In the genomic region with DNA sequence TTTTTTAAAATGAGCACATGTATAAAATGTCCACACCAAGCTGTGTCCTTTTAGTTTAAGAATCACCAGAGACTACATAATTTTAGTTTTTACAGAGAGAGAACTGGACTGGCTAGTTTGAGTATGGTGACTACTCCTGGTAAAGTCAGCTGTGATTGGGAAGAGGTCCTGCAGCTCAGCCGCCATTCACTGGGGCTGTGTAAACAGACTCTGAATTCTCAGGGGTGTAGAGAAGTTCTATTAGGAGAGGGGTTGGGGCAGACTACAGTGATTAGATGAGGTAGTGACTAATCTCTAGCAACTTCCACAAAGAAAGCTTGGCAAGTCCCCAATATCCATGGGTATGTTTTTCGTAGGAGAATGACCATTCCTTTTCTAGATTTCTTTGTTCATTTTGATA, we compare ENCODE assay signal across 26 cellular contexts.
"Had no signal": no experiment of that assay in that cellular context is flagged by ENCODE, and none has a peak within 500 bp of the region (broad histone marks: within the 10 kb centered on the region; RNA-seq: fewer than 3 reads in every experiment).

No MANE protein-coding gene starts in this region.

- ATAC-seq: activated CD4-positive, CD25-positive, alpha-beta regulatory T cell treated with anti-CD3 and anti-CD28 coated beads, Interleukin-2, amount 50 U/mL, for 24 hours; activated CD8-positive, alpha-beta T cell treated with anti-CD3 and anti-CD28 coated beads for 36 hours; activated T-cell treated with anti-CD3 and anti-CD28 coated beads, Interleukin-2, amount 50 U/mL, for 4 hours; activated T-helper 17 cell treated with anti-CD3 and anti-CD28 coated beads, Interleukin-2, amount 50 U/mL, for 72 hours; esophagus mucosa had no signal

- DNase-seq: activated CD4-positive, alpha-beta T cell treated with anti-CD3 and anti-CD28 coated beads for 48 hours; activated CD4-positive, alpha-beta T cell treated with anti-CD3 and anti-CD28 coated beads, Interleukin-2, amount 50 U/mL, for 1 hour; activated CD4-positive, alpha-beta T cell treated with anti-CD3 and anti-CD28 coated beads, Interleukin-2, amount 50 U/mL, for 48 hours; activated CD8-positive, alpha-beta memory T cell treated with anti-CD3 and anti-CD28 coated beads for 24 hours; activated CD8-positive, alpha-beta T cell treated with anti-CD3 and anti-CD28 coated beads for 36 hours; activated effector memory CD4-positive, alpha-beta T cell treated with Interleukin-2 at 50 U/mL for 16 hours; activated gamma-delta T cell treated with Interleukin-2 at 50 U/mL for 16 hours; activated naive CD4-positive, alpha-beta T cell treated with anti-CD3 and anti-CD28 coated beads, Interleukin-2, amount 50 U/mL, for 16 hours; activated naive CD4-positive, alpha-beta T cell treated with Interleukin-2 at 50 U/mL for 16 hours; activated T-cell treated with anti-CD3 and anti-CD28 coated beads, Interleukin-2, amount 50 U/mL, for 4 hours; amniotic stem cell; anterior cingulate cortex; brain microvascular endothelial cell; dorsolateral prefrontal cortex; effector memory CD4-positive, alpha-beta T cell; endodermal cell; foreskin fibroblast; head of caudate nucleus; T-helper 2 cell had no signal

- H3K27me3 ChIP-seq: brain microvascular endothelial cell had no signal

- H3K27ac ChIP-seq: brain microvascular endothelial cell, coronary artery, dorsolateral prefrontal cortex had no signal

- H3K27me3 Mint-ChIP-seq: dendritic cell treated with granulocyte-macrophage colony-stimulating factor and Interleukin-4, amounts not matched to agents 40 ng/mL and 50 ng/mL, for 4 days had no signal

- H3K4me3 ChIP-seq: coronary artery, dorsolateral prefrontal cortex had no signal

- H3K9me3 Mint-ChIP-seq: activated CD8-positive, alpha-beta T cell treated with anti-CD3 and anti-CD28 coated beads for 36 hours; activated T-cell treated with anti-CD3 and anti-CD28 coated beads, Interleukin-2, amount 50 U/mL, for 4 hours; activated T-helper 17 cell treated with anti-CD3 and anti-CD28 coated beads, Interleukin-2, amount 50 U/mL, for 72 hours; central memory CD8-positive, alpha-beta T cell; dendritic cell treated with granulocyte-macrophage colony-stimulating factor and Interleukin-4, amounts not matched to agents 40 ng/mL and 50 ng/mL, for 4 days; endodermal cell had no signal

- H3K4me1 Mint-ChIP-seq: activated T-helper 17 cell treated with anti-CD3 and anti-CD28 coated beads, Interleukin-2, amount 50 U/mL, for 72 hours; central memory CD8-positive, alpha-beta T cell had no signal

- H3K36me3 Mint-ChIP-seq: activated naive CD8-positive, alpha-beta T cell had no signal

- H3K4me3 Mint-ChIP-seq: activated CD8-positive, alpha-beta T cell treated with anti-CD3 and anti-CD28 coated beads for 36 hours; activated naive CD8-positive, alpha-beta T cell; activated T-cell treated with anti-CD3 and anti-CD28 coated beads, Interleukin-2, amount 50 U/mL, for 4 hours; activated T-helper 17 cell treated with anti-CD3 and anti-CD28 coated beads, Interleukin-2, amount 50 U/mL, for 72 hours; central memory CD8-positive, alpha-beta T cell; dendritic cell treated with granulocyte-macrophage colony-stimulating factor and Interleukin-4, amounts not matched to agents 40 ng/mL and 50 ng/mL, for 4 days; endodermal cell had no signal

- H3K27ac Mint-ChIP-seq: activated CD8-positive, alpha-beta T cell treated with anti-CD3 and anti-CD28 coated beads for 36 hours; activated naive CD8-positive, alpha-beta T cell; activated T-helper 17 cell treated with anti-CD3 and anti-CD28 coated beads, Interleukin-2, amount 50 U/mL, for 72 hours; dendritic cell treated with granulocyte-macrophage colony-stimulating factor and Interleukin-4, amounts not matched to agents 40 ng/mL and 50 ng/mL, for 4 days; endodermal cell had no signal

- H3K36me3 ChIP-seq: brain microvascular endothelial cell had no signal
